16 cellular contexts compared by ENCODE assay signal in the genomic region with DNA sequence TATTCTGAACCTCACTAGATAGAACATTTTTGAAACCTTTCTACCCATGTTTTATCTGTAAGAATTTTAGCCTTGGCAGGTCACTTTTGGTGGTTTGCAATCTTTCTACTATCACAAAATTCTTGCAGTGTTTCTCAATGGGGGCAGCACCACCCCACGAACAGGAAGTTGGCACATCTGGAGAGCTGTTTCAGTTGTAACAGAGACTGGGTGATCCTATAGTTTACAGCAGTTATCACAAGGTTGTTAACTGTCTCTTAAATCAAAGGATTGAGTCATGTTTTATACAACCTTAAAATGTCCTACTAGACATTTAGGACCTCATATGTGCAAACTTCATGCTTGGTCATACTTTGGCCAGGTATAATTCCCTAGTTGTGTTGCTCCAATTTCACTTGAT.
DNase-seq lines count a peak whose midpoint lies in the region; ATAC-seq and TF ChIP-seq lines count a peak whose summit lies in the region.
"Had no signal": no experiment of that assay in that cellular context is flagged by ENCODE, and none has a peak within 500 bp of the region (broad histone marks: within the 10 kb centered on the region; RNA-seq: fewer than 3 reads in every experiment).

No MANE protein-coding gene starts in this region.

- DNase-seq in DND-41: peak; percentile 67
- DNase-seq in MM.1S: peak; percentile 59
- DNase-seq in NOMO-1 (lab: John Stamatoyannopoulos, UW; ENCODE audit: unreplicated experiment in 2 of 2): peak; percentile 90 to 91
- peak; percentile 40 for DNase-seq in SKM-1 treated with dmso at 0.1 percent for 144 hours (lab: John Stamatoyannopoulos, UW; ENCODE audit: unreplicated experiment)
- no peak for DNase-seq in T-helper 9 cell
- DNase-seq in NCI-H146 treated with DMSO at 0.1 percent for 48 hours (lab: John Stamatoyannopoulos, UW; ENCODE audit: unreplicated experiment): no peak
- DNase-seq in NCI-H146 (lab: John Stamatoyannopoulos, UW): no peak
- DNase-seq in cerebellum (ENCODE audit: low spot score): no peak
- DNase-seq: CD4-positive, alpha-beta memory T cell; HFFc6; MG63; NCI-H1417 treated with DMSO at 0.1 percent for 48 hours; NCI-H2029; NCI-H69; NK-92 treated with Interleukin-12 subunit alpha and Interleukin-12 subunit beta, amount 100 ng/mL, for 24 hours had no signal

- no peaks in the 10 kb centered on the region for H4K20me1 ChIP-seq in DND-41 (ENCODE audit: insufficient read depth, low read length)
- H4K20me1 ChIP-seq in MM.1S (ENCODE audit: insufficient read depth, low read length): no peaks in the 10 kb centered on the region

- H3K4me2 ChIP-seq in DND-41 (ENCODE audit: insufficient read depth, low read length): peak overlapping the region; percentile 44
- no peak overlapping the region for H3K4me2 ChIP-seq in MM.1S (ENCODE audit: low read depth, low read length)

- H2AFZ ChIP-seq in DND-41 (ENCODE audit: low read depth, low read length) (peak overlapping the region; percentile 77), MM.1S (ENCODE audit: low read length) (0 out of 2 replicates have a peak overlapping the region, but pooled peaks have one; percentile 12)

- no peaks in the 10 kb centered on the region for H3K9me3 ChIP-seq in DND-41 (ENCODE audit: insufficient read depth, low read length, severe bottlenecking)
- H3K9me3 ChIP-seq in MM.1S (replicated peaks; ENCODE audit: insufficient read depth, low read length): no peaks in the 10 kb centered on the region
- H3K9me3 ChIP-seq: MG63, SJSA1 had no signal

- peak; percentile 30 for TF ChIP-seq CTCF in DND-41 (IDR thresholded peaks at IDR 0.05; ENCODE audit: borderline replicate concordance, extremely low read depth, low read length, poor library complexity, severe bottlenecking)
- TF ChIP-seq CTCF in MM.1S (IDR thresholded peaks at IDR 0.05; ENCODE audit: low read length): no peak

- no peaks in the 10 kb centered on the region for H3F3A ChIP-seq in MM.1S (ENCODE audit: insufficient read depth, low read length)

- ATAC-seq in DND-41 (ENCODE audit: insufficient read depth, low read depth): peak; percentile 98

- H3K4me1 ChIP-seq in DND-41 (ENCODE audit: insufficient read depth, low read length) (peaks cover 23% of the 10 kb centered on the region), MM.1S (ENCODE audit: low read length) (peaks cover 5% of the 10 kb centered on the region; the same call in 1 of the 2 replicates)
- H3K4me1 ChIP-seq: SJSA1 had no signal

- H3K36me3 ChIP-seq in DND-41 (ENCODE audit: insufficient read depth, low read length) (no peaks in the 10 kb centered on the region), MM.1S (replicated peaks; ENCODE audit: insufficient read depth, low read length) (no peaks in the 10 kb centered on the region)
- H3K36me3 ChIP-seq: MG63, SJSA1 had no signal

- H3K4me3 ChIP-seq in DND-41 (ENCODE audit: low read depth in 1 of 2, low read length in 2 of 2): no peak overlapping the region; a peak in 1 of 4 replicates
- H3K4me3 ChIP-seq in MM.1S (ENCODE audit: low read length): no peak overlapping the region
- H3K4me3 ChIP-seq: MG63, SJSA1 had no signal

- H3K9me2 ChIP-seq in MM.1S (replicated peaks; ENCODE audit: insufficient read depth, low read length): no peaks in the 10 kb centered on the region

- H3K27me3 ChIP-seq in DND-41 (ENCODE audit: insufficient read depth, low read length, poor library complexity) (no peaks in the 10 kb centered on the region), MM.1S (replicated peaks; ENCODE audit: insufficient read depth, low read length) (no peaks in the 10 kb centered on the region)
- H3K27me3 ChIP-seq: MG63, SJSA1 had no signal

- H3K79me2 ChIP-seq in DND-41 (ENCODE audit: insufficient read depth, low read length): no peaks in the 10 kb centered on the region
- H3K79me2 ChIP-seq in MM.1S (ENCODE audit: low read length): no peaks in the 10 kb centered on the region

- peak overlapping the region; percentile 47; the same call in 1 of the 2 replicates for H3K9ac ChIP-seq in DND-41 (ENCODE audit: low read depth, low read length)
- no peak overlapping the region for H3K9ac ChIP-seq in MM.1S (ENCODE audit: low read length)

- H3K27ac ChIP-seq in DND-41 (ENCODE audit: low read length) (peak overlapping the region; percentile 98), MM.1S (ENCODE audit: low read length) (no peak overlapping the region; the same call in 1 of the 2 replicates)
- H3K27ac ChIP-seq: SJSA1 had no signal

Comparison
In these comparisons a context has a peak if more than half of its experiments do, and no peak if none do; other contexts are left out.
1. DNase-seq: peak in DND-41 (single experiment), MM.1S (single experiment), NOMO-1 (2 of 2) and SKM-1 treated with dmso at 0.1 percent for 144 hours (single experiment); none in T-helper 9 cell (single experiment), NCI-H146 treated with DMSO at 0.1 percent for 48 hours (single experiment), NCI-H146 (single experiment) and cerebellum (single experiment).